13 cellular contexts compared by ENCODE assay signal in the genomic region with DNA sequence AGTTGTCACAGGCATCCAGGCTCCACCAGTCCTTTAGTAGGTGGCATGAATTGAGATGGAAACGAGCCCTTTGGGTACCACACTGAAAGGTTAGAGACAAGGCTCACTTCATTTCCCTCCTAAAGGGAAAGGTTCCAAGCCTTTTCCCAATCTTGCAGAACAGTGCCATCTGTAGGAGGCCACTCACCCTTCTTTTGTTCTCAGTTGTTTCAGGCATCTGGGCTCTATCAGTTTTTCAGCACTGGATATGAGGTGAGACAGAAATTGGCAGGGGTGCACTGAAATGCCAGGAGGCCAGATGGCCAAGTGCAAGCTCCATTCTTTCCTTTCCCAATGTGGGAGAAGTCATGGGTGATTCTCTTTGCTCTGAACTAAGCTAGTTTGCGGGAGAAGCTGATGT. TPM values are rescaled to one million over a fixed set of nuclear protein-coding genes. Genes with fewer than 3 reads are reported as not detected.
DNase-seq lines count a peak whose midpoint lies in the region; ATAC-seq and TF ChIP-seq lines count a peak whose summit lies in the region.
"Had no signal": no experiment of that assay in that cellular context is flagged by ENCODE, and none has a peak within 500 bp of the region (broad histone marks: within the 10 kb centered on the region; RNA-seq: fewer than 3 reads in every experiment).

No MANE protein-coding gene starts in this region.

- TF ChIP-seq CTCF in Loucy (conservative IDR thresholded peaks at IDR 0.05; ENCODE audit: low read length): peak; percentile 48
- TF ChIP-seq CTCF in chondrocyte (IDR thresholded peaks at IDR 0.05): peak; percentile 37
- no peak for TF ChIP-seq CTCF in natural killer cell (IDR thresholded peaks at IDR 0.05)

- H3K4me3 Mint-ChIP-seq in chondrocyte (ENCODE audit: unreplicated experiment) (no peak overlapping the region), natural killer cell (no peak overlapping the region)
- H3K4me3 Mint-ChIP-seq: activated T-cell treated with anti-CD3 and anti-CD28 coated beads, Interleukin-2, amount 50 U/mL, for 4 hours had no signal

- no peak overlapping the region for H3K27ac Mint-ChIP-seq in chondrocyte (ENCODE audit: unreplicated experiment)
- no peak overlapping the region for H3K27ac Mint-ChIP-seq in natural killer cell

- no peaks in the 10 kb centered on the region for H3K4me1 ChIP-seq in Loucy (ENCODE audit: insufficient read depth, low read length, poor library complexity, severe bottlenecking)
- H3K4me1 ChIP-seq: SJCRH30 had no signal

- H3K4me3 ChIP-seq in Loucy (ENCODE audit: low read length, poor library complexity, severe bottlenecking): no peak overlapping the region
- H3K4me3 ChIP-seq: MG63, SJCRH30, suprapubic skin had no signal

- intact Hi-C loops in natural killer cell (cut with micrococcal nuclease): no loop called here

- H3K9me2 ChIP-seq in Loucy (replicated peaks; ENCODE audit: low read depth, low read length): no peaks in the 10 kb centered on the region

- no peaks in the 10 kb centered on the region for H4K20me1 ChIP-seq in Loucy (ENCODE audit: insufficient read depth, low read length, poor library complexity, severe bottlenecking)

- no peaks in the 10 kb centered on the region for H3F3A ChIP-seq in Loucy (ENCODE audit: low read depth)

- H3K27me3 Mint-ChIP-seq in chondrocyte (ENCODE audit: low read depth) (no peaks in the 10 kb centered on the region), natural killer cell (ENCODE audit: low read depth in 2 of 2) (no peaks in the 10 kb centered on the region)

- H3K9me3 Mint-ChIP-seq in chondrocyte (ENCODE audit: low read depth) (peaks cover 40% of the 10 kb centered on the region), natural killer cell (peaks cover 3 to 17% of the 10 kb centered on the region in 2 donors)

- peak; percentile 11 for DNase-seq in EH (ENCODE audit: low read depth)
- no peak for DNase-seq in chondrocyte (ENCODE audit: low spot score)
- DNase-seq in left lobe of liver (ENCODE audit: low spot score): no peak
- DNase-seq in natural killer cell: no peak
- DNase-seq in COLO829 (ENCODE audit: low spot score): no peak
- DNase-seq in stimulated activated naive CD8-positive, alpha-beta T cell treated with anti-CD3 and anti-CD28 coated beads, Interleukin-15, Interleukin-2, amounts not matched to agents 100 U/mL and 50 U/mL, for 24 hours: no peak
- DNase-seq: activated CD4-positive, CD25-positive, alpha-beta regulatory T cell; activated T-cell treated with anti-CD3 and anti-CD28 coated beads, Interleukin-2, amount 50 U/mL, for 4 hours; MG63; NCI-H510A treated with DMSO at 0.1 percent for 48 hours had no signal

- peaks cover 15% of the 10 kb centered on the region for H3K36me3 Mint-ChIP-seq in chondrocyte (ENCODE audit: low read depth)
- peaks cover 15% of the 10 kb centered on the region for H3K36me3 Mint-ChIP-seq in natural killer cell

- H3K4me2 ChIP-seq in Loucy (ENCODE audit: low read depth, low read length, poor library complexity, severe bottlenecking): no peak overlapping the region

- peaks cover 25% of the 10 kb centered on the region; the same call in 1 of the 2 replicates for H3K79me2 ChIP-seq in Loucy (ENCODE audit: insufficient read depth, low read length)

- peaks cover 8% of the 10 kb centered on the region for H3K36me3 ChIP-seq in Loucy (ENCODE audit: insufficient read depth, low read length)

- H3K9ac ChIP-seq in Loucy (ENCODE audit: low read depth, low read length, poor library complexity, severe bottlenecking): no peak overlapping the region

- H2AFZ ChIP-seq in Loucy (ENCODE audit: low read length): no peak overlapping the region

- ATAC-seq in left lobe of liver (peak; percentile 78), natural killer cell (no peak)
- no peak for ATAC-seq in stimulated activated naive CD8-positive, alpha-beta T cell treated with anti-CD3 and anti-CD28 coated beads, Interleukin-15, Interleukin-2, amounts not matched to agents 100 U/mL and 50 U/mL, for 24 hours
- ATAC-seq: activated T-cell treated with anti-CD3 and anti-CD28 coated beads, Interleukin-2, amount 50 U/mL, for 4 hours had no signal

- H3K4me1 Mint-ChIP-seq in chondrocyte (ENCODE audit: low read depth) (no peaks in the 10 kb centered on the region), natural killer cell (peaks cover 38 to 43% of the 10 kb centered on the region in 2 donors)

- no peaks in the 10 kb centered on the region for H3K27me3 ChIP-seq in Loucy (ENCODE audit: insufficient read depth, low read length, poor library complexity, severe bottlenecking)
- H3K27me3 ChIP-seq: MG63, SJCRH30, suprapubic skin had no signal

- H3K9me3 ChIP-seq in Loucy (ENCODE audit: insufficient read depth, low read depth, low read length): peaks cover 13% of the 10 kb centered on the region; the same call in 1 of the 2 replicates

RNA-seq across cellular contexts. Expression of a gene that starts 15.2 kb away (rescaled TPM):
- 7.8 to 11.1 TPM (median 9.2 TPM) in 3 replicates for total RNA-seq in chondrocyte
- 5.4 TPM for total RNA-seq in left lobe of liver
- total RNA-seq in natural killer cell: 10 to 100 TPM; 45.7 to 54.1 (median 50.2) TPM
